In genomic region chr9:94259077-94259847, GRCh38 we compare ENCODE assay signal across 1 cellular context.
TF ChIP-seq lines count a peak whose summit lies in the region.

Gene ZNF169, plus strand, starts transcription at chr9:94259298. Its CDS starts 19,515 bp downstream, at chr9:94278813.

TF ChIP-seq in HEK293, 187 proteins besides CTCF, POLR2A, EP300 and RAD21 (continued from another document and continues in another):
- TF ChIP-seq ZNF830 (tag by site-specific recombination; IDR thresholded peaks at IDR 0.05; ENCODE audit: low read depth), result no peak
- no peak for TF ChIP-seq ZNF248 (tag by site-specific recombination; IDR thresholded peaks at IDR 0.05)
- 0 out of 2 replicates have a peak, but pooled peaks have one; percentile 32 for TF ChIP-seq PATZ1 (tag by site-specific recombination; IDR thresholded peaks at IDR 0.05)
- TF ChIP-seq HIC1 (tag by site-specific recombination; IDR thresholded peaks at IDR 0.05), result peak; percentile 26; the same call in 1 of the 2 replicates
- no peak for TF ChIP-seq ZNF621 (tag by site-specific recombination; IDR thresholded peaks at IDR 0.05)
- no peak for TF ChIP-seq ZNF558 (tag by site-specific recombination; IDR thresholded peaks at IDR 0.05)
- TF ChIP-seq GLIS2 (tag by site-specific recombination; IDR thresholded peaks at IDR 0.05), result peak; percentile 54
- TF ChIP-seq ZBTB21 (tag by site-specific recombination; IDR thresholded peaks at IDR 0.05), result no peak
- no peak for TF ChIP-seq ZNF433 (tag by site-specific recombination; IDR thresholded peaks at IDR 0.05; ENCODE audit: low read depth)
- TF ChIP-seq TRIM28 (IDR thresholded peaks at IDR 0.05; ENCODE audit: borderline replicate concordance, low read length), result no peak
- 0 out of 2 replicates have a peak, but pooled peaks have one; percentile 17 for TF ChIP-seq MYNN (tag by site-specific recombination; IDR thresholded peaks at IDR 0.05; ENCODE audit: borderline replicate concordance)
- peak; percentile 91 for TF ChIP-seq ZBTB17 (tag by site-specific recombination; IDR thresholded peaks at IDR 0.05)
- no peak for TF ChIP-seq ZNF280C (tag by site-specific recombination; IDR thresholded peaks at IDR 0.05)
- 0 out of 2 replicates have a peak, but pooled peaks have one; percentile 41 for TF ChIP-seq ZBTB48 (tag by site-specific recombination; IDR thresholded peaks at IDR 0.05)
- peak; percentile 90 for TF ChIP-seq PRDM10 (tag by site-specific recombination; IDR thresholded peaks at IDR 0.05)
- no peak for TF ChIP-seq PRDM6 (tag by site-specific recombination; IDR thresholded peaks at IDR 0.05)
- no peak for TF ChIP-seq ZNF510 (tag by site-specific recombination; IDR thresholded peaks at IDR 0.05; ENCODE audit: insufficient replicate concordance)
- no peak for TF ChIP-seq ZNF549 (tag by site-specific recombination; IDR thresholded peaks at IDR 0.05)
- no peak for TF ChIP-seq ZNF37A (tag by site-specific recombination; IDR thresholded peaks at IDR 0.05)
- no peak for TF ChIP-seq RBAK (tag by site-specific recombination; IDR thresholded peaks at IDR 0.05)
- peak; percentile 48 for TF ChIP-seq ZIC2 (tag by site-specific recombination; IDR thresholded peaks at IDR 0.05)
- no peak for TF ChIP-seq ZNF274 (IDR thresholded peaks at IDR 0.05; ENCODE audit: low read length)
- no peak for TF ChIP-seq ZNF274 (tag by site-specific recombination; IDR thresholded peaks at IDR 0.05; ENCODE audit: borderline replicate concordance)
- peak; percentile 47; the same call in 1 of the 2 replicates for TF ChIP-seq KLF16 (tag by site-specific recombination; IDR thresholded peaks at IDR 0.05)
- TF ChIP-seq ZNF561 (tag by site-specific recombination; IDR thresholded peaks at IDR 0.05; ENCODE audit: borderline replicate concordance), result no peak
- TF ChIP-seq ZNF423 (tag by site-specific recombination; IDR thresholded peaks at IDR 0.05), result no peak
- TF ChIP-seq ZNF341 (tag by site-specific recombination; IDR thresholded peaks at IDR 0.05; ENCODE audit: low read depth), result no peak
- no peak for TF ChIP-seq ZNF223 (tag by site-specific recombination; IDR thresholded peaks at IDR 0.05)
- TF ChIP-seq ZFHX2 (tag by site-specific recombination; conservative IDR thresholded peaks at IDR 0.05), result peak; percentile 52; the same call in 1 of the 2 replicates
- peak; percentile 59 for TF ChIP-seq ZBTB11 (tag by site-specific recombination; conservative IDR thresholded peaks at IDR 0.05; ENCODE audit: low read depth)
- no peak for TF ChIP-seq ZNF707 (tag by site-specific recombination; IDR thresholded peaks at IDR 0.05)
- TF ChIP-seq ZNF513 (tag by site-specific recombination; IDR thresholded peaks at IDR 0.05), result no peak
- TF ChIP-seq SP7 (tag by site-specific recombination; IDR thresholded peaks at IDR 0.05), result peak; percentile 26; the same call in 1 of the 2 replicates
- no peak for TF ChIP-seq ZNF473 (tag by site-specific recombination; IDR thresholded peaks at IDR 0.05)
- TF ChIP-seq ZNF23 (tag by site-specific recombination; IDR thresholded peaks at IDR 0.05; ENCODE audit: borderline replicate concordance), result no peak
- no peak for TF ChIP-seq ZFP41 (tag by site-specific recombination; IDR thresholded peaks at IDR 0.05; ENCODE audit: borderline replicate concordance)
- no peak for TF ChIP-seq ZSCAN30 (tag by site-specific recombination; IDR thresholded peaks at IDR 0.05)
- no peak for TF ChIP-seq ZBTB49 (tag by site-specific recombination; IDR thresholded peaks at IDR 0.05; ENCODE audit: low read depth)
- no peak for TF ChIP-seq ZNF610 (tag by site-specific recombination; IDR thresholded peaks at IDR 0.05; ENCODE audit: borderline replicate concordance)
- no peak for TF ChIP-seq ZNF660 (tag by site-specific recombination; IDR thresholded peaks at IDR 0.05)
- no peak for TF ChIP-seq ZBTB1 (tag by site-specific recombination; IDR thresholded peaks at IDR 0.05)
